1 cellular context compared by ENCODE assay signal in the genomic region with DNA sequence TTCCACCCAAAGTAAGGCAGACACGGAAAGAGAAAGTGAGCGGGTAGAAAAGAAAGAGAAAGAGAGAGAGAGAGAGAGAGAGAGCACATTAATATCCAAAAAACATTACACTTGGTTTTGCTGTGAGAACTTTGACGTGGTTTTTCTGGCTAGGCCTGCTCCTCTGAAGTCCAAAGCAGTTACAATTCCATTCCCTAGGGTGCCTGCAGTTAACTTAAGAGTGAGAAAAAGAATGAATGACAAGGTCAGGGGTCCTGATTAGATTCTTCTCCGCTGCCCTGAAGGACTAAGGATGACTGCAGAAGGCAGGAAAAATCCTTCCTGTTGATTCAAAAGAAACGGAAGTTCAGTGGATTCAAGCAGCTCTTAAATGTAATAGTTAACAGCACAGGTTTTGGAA.
TF ChIP-seq lines count a peak whose summit lies in the region.

No MANE protein-coding gene starts in this region.

TF ChIP-seq in GM23338, 12 proteins besides CTCF, POLR2A, EP300 and RAD21 (continued from another document):
- no peak for TF ChIP-seq CREB1 (CRISPR knock-in tag; IDR thresholded peaks at IDR 0.05; ENCODE audit: low read depth)
